In genomic region chr19:33225458-33225925, GRCh38 we compare ENCODE assay signal across 10 cellular contexts. TPM values are rescaled to one million over a fixed set of nuclear protein-coding genes. Genes with fewer than 3 reads are reported as not detected.
A peak's percentile ranks its signal among the peaks of the same experiment; 100 is the strongest.
DNase-seq lines count a peak whose midpoint lies in the region; ATAC-seq, FAIRE-seq and TF ChIP-seq lines count a peak whose summit lies in the region.
"Had no signal": no experiment of that assay in that cellular context is flagged by ENCODE, and none has a peak within 500 bp of the region (broad histone marks: within the 10 kb centered on the region; RNA-seq: fewer than 3 reads in every experiment).

SLC7A10 (minus strand) TSS chr19:33225850; CDS start chr19:33225703, 147 bp downstream.

- H3K4me2 ChIP-seq in IMR-90 (ENCODE audit: low read depth, low read length): no peak within 1 kb of the TSS

- dilution Hi-C loops in IMR-90 (cut with HindIII; ENCODE audit: low sequenced_read_pairs, unreplicated experiment): no loop called here

- 2% methylated on average over 34 of the region's 62 CpGs; no CpG with 5 or more reads in 1 of the 2 experiments for WGBS in IMR-90 (ENCODE audit: extremely low coverage in 2 of 2, insufficient read length in 1 of 2), 2 experiments
- no CpG with 5 or more reads among the region's 62 CpGs for WGBS in esophagus squamous epithelium, 2 donors

- H3K36me3 ChIP-seq in IMR-90 (ENCODE audit: control insufficient read depth, insufficient read depth, low read length): no peaks in the 10 kb centered on the region
- H3K36me3 ChIP-seq in esophagus squamous epithelium: no peaks in the 10 kb centered on the region
- no peaks in the 10 kb centered on the region for H3K36me3 ChIP-seq in brain microvascular endothelial cell (replicated peaks)

- H2BK15ac ChIP-seq in IMR-90 (ENCODE audit: low read depth, low read length): no peak within 1 kb of the TSS

- no peaks in the 10 kb centered on the region for H3K9me1 ChIP-seq in IMR-90 (ENCODE audit: insufficient read depth, low read length)

- H4K5ac ChIP-seq in IMR-90 (ENCODE audit: low read depth, low read length): no peak within 1 kb of the TSS

- no peak within 1 kb of the TSS for H3K14ac ChIP-seq in IMR-90 (replicated peaks; ENCODE audit: low read depth, low read length)

- no peak within 1 kb of the TSS for H3K4ac ChIP-seq in IMR-90 (ENCODE audit: low read depth, low read length)

- TF ChIP-seq POLR2A in IMR-90 (IDR thresholded peaks at IDR 0.05; ENCODE audit: low read depth, low read length) (no peak), esophagus squamous epithelium (IDR thresholded peaks at IDR 0.05) (no peak), H54 (IDR thresholded peaks at IDR 0.05; ENCODE audit: low read depth, low read length) (no peak)

- no peak within 1 kb of the TSS for H3K56ac ChIP-seq in IMR-90 (ENCODE audit: extremely low read depth, insufficient read depth, low read length)

- H2BK5ac ChIP-seq in IMR-90 (ENCODE audit: low read depth, low read length, poor library complexity, severe bottlenecking): no peak within 1 kb of the TSS

- H2BK20ac ChIP-seq in IMR-90 (ENCODE audit: low read depth, low read length): no peak within 1 kb of the TSS

- no peak for FAIRE-seq in H54 (lab: Jason Lieb, UNC)

- H3K9ac ChIP-seq in IMR-90 (ENCODE audit: low read depth, low read length): no peak within 1 kb of the TSS

- peak; percentile 27 for ATAC-seq in IMR-90 (ENCODE audit: low read depth)

- H3K27me3 ChIP-seq in IMR-90 (ENCODE audit: control insufficient read depth, insufficient read depth, low read length) (peaks cover 69% of the 10 kb centered on the region), esophagus squamous epithelium (peaks cover 14 to 96% (median 27%) of the 10 kb centered on the region in 4 donors), brain microvascular endothelial cell (replicated peaks) (peaks cover 46% of the 10 kb centered on the region)

- H3K4me1 Mint-ChIP-seq in nephron: peaks cover 5% of the 10 kb centered on the region

- H4K91ac ChIP-seq in IMR-90 (ENCODE audit: insufficient read depth, low read depth, low read length): no peak within 1 kb of the TSS

- POLR2A ChIA-PET in IMR-90 (lab: Charles Lee; ENCODE audit: unreplicated experiment): no interaction called here

- peak; percentile 55 for DNase-seq in AG08396 (ENCODE audit: low spot score)
- DNase-seq in IMR-90: no peak
- DNase-seq in esophagus squamous epithelium (lab: John Stamatoyannopoulos, UW): no peak
- no peak for DNase-seq in NCI-H1092 treated with DMSO at 0.1 percent for 48 hours (lab: John Stamatoyannopoulos, UW)
- no peak for DNase-seq in brain microvascular endothelial cell
- no peak for DNase-seq in cerebellar nuclear complex (lab: John Stamatoyannopoulos, UW)
- no peak for DNase-seq in H54 (ENCODE audit: insufficient read length, low spot score)
- DNase-seq: kidney glomerular epithelial cell, NCI-H1694 treated with DMSO at 0.1 percent for 48 hours had no signal

- no peak within 1 kb of the TSS for H2AK5ac ChIP-seq in IMR-90 (ENCODE audit: low read depth, low read length)

- in situ Hi-C loops in IMR-90 (cut with MboI; ENCODE audit: low sequenced_read_pairs) (no loop called here), brain microvascular endothelial cell (cut with HindIII; ENCODE audit: low pct_ligation_motif_present, low sequenced_read_pairs) (no loop called here)

- no TSS peak for BruUV-seq in IMR-90 (replicated peaks; lab: Mats Ljungman, UMichigan)

- CTCF ChIA-PET in IMR-90 (lab: Yijun Ruan, JAX): interaction anchor here (0.7 kb wide), 1 partner anchor 10 kb away, joined by 3 read pairs; no protein-coding TSS in a partner anchor

- TF ChIP-seq CTCF in IMR-90 (conservative IDR thresholded peaks at IDR 0.05; ENCODE audit: low read depth, low read length) (no peak), esophagus squamous epithelium (IDR thresholded peaks at IDR 0.05) (no peak), nephron (IDR thresholded peaks at IDR 0.05; ENCODE audit: unreplicated experiment in 3 of 3) (no peak), brain microvascular endothelial cell (IDR thresholded peaks at IDR 0.05; ENCODE audit: low read depth, low read length, missing control alignments) (no peak)

- no peak within 1 kb of the TSS for H3K27ac Mint-ChIP-seq in nephron

- H3K36me3 Mint-ChIP-seq in nephron (ENCODE audit: low read depth): peaks cover 17% of the 10 kb centered on the region

- no peak within 1 kb of the TSS for H3K23ac ChIP-seq in IMR-90 (ENCODE audit: low read depth, low read length)

- no peak within 1 kb of the TSS for H2AK9ac ChIP-seq in IMR-90 (replicated peaks; ENCODE audit: low read depth, low read length, poor library complexity)

- H3K4me3 ChIP-seq in IMR-90 (ENCODE audit: insufficient read depth, low read depth, low read length): peak within 1 kb of the TSS; percentile 21; the same call in 1 of the 2 replicates
- H3K4me3 ChIP-seq in esophagus squamous epithelium: peak within 1 kb of the TSS in 3 of 4 donors; percentile 4 to 51 (median 39)
- no peak within 1 kb of the TSS for H3K4me3 ChIP-seq in brain microvascular endothelial cell (ENCODE audit: low read depth, low read length)

- H2BK120ac ChIP-seq in IMR-90 (ENCODE audit: low read depth, low read length): no peak within 1 kb of the TSS

- intact Hi-C loops in IMR-90 (cut with micrococcal nuclease): no loop called here
- intact Hi-C loops in esophagus squamous epithelium (cut with DNase I): no loop called here

- no peak for TF ChIP-seq RAD21 in IMR-90 (IDR thresholded peaks at IDR 0.05; ENCODE audit: low read length)

- peaks cover 13% of the 10 kb centered on the region for H3K9me3 ChIP-seq in IMR-90 (ENCODE audit: control insufficient read depth, insufficient read depth, low read length)
- H3K9me3 ChIP-seq in esophagus squamous epithelium: peaks cover 0 to 26% (median 21%) of the 10 kb centered on the region in 3 donors

- H2AFZ ChIP-seq in IMR-90 (replicated peaks; ENCODE audit: low read length, poor library complexity): peak within 1 kb of the TSS; percentile 51

- peaks cover 29% of the 10 kb centered on the region for H3K9me3 Mint-ChIP-seq in nephron

- no peak within 1 kb of the TSS for H3K27ac ChIP-seq in IMR-90 (ENCODE audit: insufficient read depth, low read length)
- H3K27ac ChIP-seq in esophagus squamous epithelium: no peak within 1 kb of the TSS
- no peak within 1 kb of the TSS for H3K27ac ChIP-seq in brain microvascular endothelial cell

- no peak within 1 kb of the TSS for H4K8ac ChIP-seq in IMR-90 (ENCODE audit: low read depth in 2 of 2, low read length in 2 of 2)

- no peaks in the 10 kb centered on the region; the same call in 1 of the 2 replicates for H3K4me1 ChIP-seq in IMR-90 (ENCODE audit: control insufficient read depth, insufficient read depth, low read length)
- peaks cover 0 to 24% (median 17%) of the 10 kb centered on the region in 3 donors for H3K4me1 ChIP-seq in esophagus squamous epithelium

- H4K20me1 ChIP-seq in IMR-90 (ENCODE audit: insufficient read depth, low read length): no peaks in the 10 kb centered on the region

- H3K79me1 ChIP-seq in IMR-90 (ENCODE audit: low read depth in 1 of 2, low read length in 2 of 2): no peaks in the 10 kb centered on the region

- no peak within 1 kb of the TSS for H3K18ac ChIP-seq in IMR-90 (ENCODE audit: low read depth, low read length)

- peaks cover 83% of the 10 kb centered on the region for H3K27me3 Mint-ChIP-seq in nephron (ENCODE audit: low read depth)

- H3K4me3 Mint-ChIP-seq in nephron: peak within 1 kb of the TSS; percentile 56 to 76 (median 69)

TF ChIP-seq in IMR-90, 13 proteins besides CTCF, POLR2A, EP300 and RAD21:
- TF ChIP-seq, protein P1, sequence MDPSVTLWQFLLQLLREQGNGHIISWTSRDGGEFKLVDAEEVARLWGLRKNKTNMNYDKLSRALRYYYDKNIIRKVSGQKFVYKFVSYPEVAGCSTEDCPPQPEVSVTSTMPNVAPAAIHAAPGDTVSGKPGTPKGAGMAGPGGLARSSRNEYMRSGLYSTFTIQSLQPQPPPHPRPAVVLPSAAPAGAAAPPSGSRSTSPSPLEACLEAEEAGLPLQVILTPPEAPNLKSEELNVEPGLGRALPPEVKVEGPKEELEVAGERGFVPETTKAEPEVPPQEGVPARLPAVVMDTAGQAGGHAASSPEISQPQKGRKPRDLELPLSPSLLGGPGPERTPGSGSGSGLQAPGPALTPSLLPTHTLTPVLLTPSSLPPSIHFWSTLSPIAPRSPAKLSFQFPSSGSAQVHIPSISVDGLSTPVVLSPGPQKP (IDR thresholded peaks at IDR 0.05; ENCODE audit: borderline replicate concordance, low read depth, low read length): no peak
- no peak for TF ChIP-seq MXI1 (IDR thresholded peaks at IDR 0.05; ENCODE audit: borderline replicate concordance, low read depth, low read length)
- TF ChIP-seq NFE2L2 (IDR thresholded peaks at IDR 0.05; ENCODE audit: low read depth, low read length): no peak
- TF ChIP-seq CHD1 (IDR thresholded peaks at IDR 0.05; ENCODE audit: low read depth, low read length): no peak
- TF ChIP-seq RCOR1 (IDR thresholded peaks at IDR 0.05; ENCODE audit: insufficient replicate concordance, low read length): no peak
- no peak for TF ChIP-seq SMC3 (IDR thresholded peaks at IDR 0.05; ENCODE audit: low read depth, low read length)
- TF ChIP-seq BHLHE40 (IDR thresholded peaks at IDR 0.05; ENCODE audit: low read depth, low read length): no peak
- TF ChIP-seq, protein P2, sequence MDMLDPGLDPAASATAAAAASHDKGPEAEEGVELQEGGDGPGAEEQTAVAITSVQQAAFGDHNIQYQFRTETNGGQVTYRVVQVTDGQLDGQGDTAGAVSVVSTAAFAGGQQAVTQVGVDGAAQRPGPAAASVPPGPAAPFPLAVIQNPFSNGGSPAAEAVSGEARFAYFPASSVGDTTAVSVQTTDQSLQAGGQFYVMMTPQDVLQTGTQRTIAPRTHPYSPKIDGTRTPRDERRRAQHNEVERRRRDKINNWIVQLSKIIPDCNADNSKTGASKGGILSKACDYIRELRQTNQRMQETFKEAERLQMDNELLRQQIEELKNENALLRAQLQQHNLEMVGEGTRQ (IDR thresholded peaks at IDR 0.05; ENCODE audit: low read depth, low read length): no peak
- no peak for TF ChIP-seq MAFK (IDR thresholded peaks at IDR 0.05; ENCODE audit: low read depth, low read length)
- TF ChIP-seq MAZ (IDR thresholded peaks at IDR 0.05; ENCODE audit: borderline replicate concordance, low read depth, low read length): no peak
- TF ChIP-seq RFX5 (IDR thresholded peaks at IDR 0.05; ENCODE audit: low read depth, low read length): no peak
- no peak for TF ChIP-seq CEBPB (IDR thresholded peaks at IDR 0.05; ENCODE audit: low read depth, low read length)
- no peak for TF ChIP-seq FOS (IDR thresholded peaks at IDR 0.05; ENCODE audit: low read depth, low read length)

RNA-seq across cellular contexts. Expression of gene SLC7A10, which starts in this region (rescaled TPM):
- total RNA-seq in IMR-90 (2012; rRNA removed) (not detected in 2 replicates), esophagus squamous epithelium (not detected)
- not detected in 2 replicates for polyA plus RNA-seq in IMR-90 (2012; rRNA removed)
- not detected in 2 replicates for polyA plus RNA-seq in IMR-90 (2012; cell fraction: cytosol; rRNA removed)
- polyA plus RNA-seq in IMR-90 (2012; cell fraction: nucleus; rRNA removed; ENCODE audit: low replicate concordance): 0.11 TPM in 1 of 2 replicates, not detected in the other

Comparison
In these comparisons a context has a peak if more than half of its experiments do, and no peak if none do; other contexts are left out.
1. Peak in ATAC-seq and H3K4me3 ChIP-seq in IMR-90; RNA of the gene not detected or under 1 TPM.